8 cellular contexts compared by ENCODE assay signal in genomic region chr7:73830872-73831655, GRCh38. TPM values are rescaled to one million over a fixed set of nuclear protein-coding genes. Genes with fewer than 3 reads are reported as not detected.
A peak's percentile ranks its signal among the peaks of the same experiment; 100 is the strongest.
DNase-seq lines count a peak whose midpoint lies in the region; ATAC-seq, FAIRE-seq and TF ChIP-seq lines count a peak whose summit lies in the region.
"Had no signal": no experiment of that assay in that cellular context is flagged by ENCODE, and none has a peak within 500 bp of the region (broad histone marks: within the 10 kb centered on the region; RNA-seq: fewer than 3 reads in every experiment).

TSS of gene CLDN4 (plus strand) at chr7:73830996. CDS start at chr7:73831202, 206 bp downstream.

- no peak for FAIRE-seq in kidney (lab: Jason Lieb, UNC)
- FAIRE-seq: frontal cortex had no signal

- peak; percentile 99 for TF ChIP-seq POLR2A in transverse colon (IDR thresholded peaks at IDR 0.05)

- no peaks in the 10 kb centered on the region for H3K27me3 ChIP-seq in transverse colon

- no peak for TF ChIP-seq CTCF in kidney (IDR thresholded peaks at IDR 0.05; ENCODE audit: borderline replicate concordance, extremely low read depth, insufficient read depth)
- no peak for TF ChIP-seq CTCF in transverse colon (IDR thresholded peaks at IDR 0.05)

- intact Hi-C loops in kidney (cut with DNase I): no loop called here
- intact Hi-C loops in transverse colon (cut with DNase I; ENCODE audit: low total_unique reads): no loop called here

- H3K4me3 ChIP-seq in kidney (ENCODE audit: low read length in 2 of 2): peak within 1 kb of the TSS; percentile 76 to 80
- peak within 1 kb of the TSS; percentile 32 to 62 (median 52) for H3K4me3 ChIP-seq in transverse colon

- H3K9me3 ChIP-seq in kidney (ENCODE audit: control insufficient read depth in 1 of 2, low read length in 2 of 2): no peaks in the 10 kb centered on the region
- no peaks in the 10 kb centered on the region for H3K9me3 ChIP-seq in transverse colon

- DNase-seq in NCI-H1105 treated with DMSO at 0.1 percent for 48 hours (lab: John Stamatoyannopoulos, UW) (peak; percentile 82), SW480 (ENCODE audit: low spot score) (peak; percentile 97), kidney (peak; percentile 95), transverse colon (peak; percentile 94)
- DNase-seq in activated effector memory CD4-positive, alpha-beta T cell treated with anti-CD3 and anti-CD28 coated beads, Interleukin-2, amount 50 U/mL, for 16 hours: no peak

- in situ Hi-C loops in transverse colon (cut with MboI; ENCODE audit: low pct_ligation_motif_present in 1 of 4, low pct_unique_long_range_greater_than_20kb in 1 of 4, low sequenced_read_pairs in 3 of 4): no loop called here

- 51% methylated on average over 43 of the region's 44 CpGs; no CpG with 5 or more reads in 1 of the 2 donors for WGBS in transverse colon (ENCODE audit: low coverage in 1 of 2), 2 donors

- no peak for ATAC-seq in GM21381 (IDR thresholded peaks at IDR 0.05; ENCODE audit: unreplicated experiment)
- ATAC-seq in GM18870 (IDR thresholded peaks at IDR 0.05; ENCODE audit: unreplicated experiment): no peak

- peak within 1 kb of the TSS; percentile 97 to 99 for H3K9ac ChIP-seq in kidney (ENCODE audit: low read length in 2 of 2)

- H3K36me3 ChIP-seq in kidney (ENCODE audit: control insufficient read depth in 1 of 2, insufficient read depth in 2 of 2, low read length in 2 of 2) (no peaks in the 10 kb centered on the region), transverse colon (no peaks in the 10 kb centered on the region)

- H3K4me1 ChIP-seq in kidney (ENCODE audit: control insufficient read depth in 1 of 2, insufficient read depth in 1 of 2, low read depth in 1 of 2, low read length in 2 of 2) (peaks cover 27 to 40% of the 10 kb centered on the region in 2 donors), transverse colon (peaks cover 15 to 44% (median 32%) of the 10 kb centered on the region in 4 donors)

- H3K27ac ChIP-seq in kidney (ENCODE audit: low read depth in 2 of 2, low read length in 2 of 2): peak within 1 kb of the TSS; percentile 99
- peak within 1 kb of the TSS; percentile 87 to 98 (median 93) for H3K27ac ChIP-seq in transverse colon

- peak; percentile 34 for TF ChIP-seq EP300 in transverse colon (IDR thresholded peaks at IDR 0.05; ENCODE audit: low read depth)

RNA-seq across cellular contexts. Expression of gene CLDN4, which starts in this region (rescaled TPM):
- total RNA-seq in kidney (342 TPM), transverse colon (1,000 to 10,000 TPM in 1 of 4 donors, 100 to 1,000 TPM in 3; 555 to 1,122 (median 815) TPM)
- polyA plus RNA-seq in kidney (ENCODE audit: insufficient read depth, low read depth, low replicate concordance): 82.6 TPM
- total RNA-seq: frontal cortex had no signal
